ENCODE assay signal across 16 cellular contexts in genomic region chrX:135454816-135455215, GRCh38. TPM values are rescaled to one million over a fixed set of nuclear protein-coding genes. Genes with fewer than 3 reads are reported as not detected.
DNase-seq lines count a peak whose midpoint lies in the region; ATAC-seq, FAIRE-seq and TF ChIP-seq lines count a peak whose summit lies in the region.
"Had no signal": no experiment of that assay in that cellular context is flagged by ENCODE, and none has a peak within 500 bp of the region (broad histone marks: within the 10 kb centered on the region; RNA-seq: fewer than 3 reads in every experiment).

No MANE protein-coding gene starts in this region.

- FAIRE-seq in endothelial cell of umbilical vein (lab: Jason Lieb, UNC) = peak; percentile 43
- FAIRE-seq: A549, G401.6, GM12891 had no signal

- no peak overlapping the region for H3K27ac ChIP-seq in GM23338 (ENCODE audit: low read depth)
- no peak overlapping the region for H3K27ac ChIP-seq in endothelial cell of umbilical vein (ENCODE audit: insufficient read depth, low read depth, low read length)
- H3K27ac ChIP-seq in mesendoderm (ENCODE audit: low read depth, low read length) = no peak overlapping the region
- H3K27ac ChIP-seq: A549, C4-2B had no signal

- CTCF ChIA-PET in endothelial cell of umbilical vein (lab: Charles Lee) = interaction anchor here (1.6 kb wide), 1 partner anchor 9 kb away, joined by 9 read pairs; no protein-coding TSS in a partner anchor

- no peak overlapping the region for H3K9ac ChIP-seq in NT2/D1 (ENCODE audit: insufficient read length, low read depth)
- H3K9ac ChIP-seq in endothelial cell of umbilical vein (replicated peaks; ENCODE audit: extremely low read depth, insufficient read depth, low read length) = no peak overlapping the region
- H3K9ac ChIP-seq in mesendoderm (ENCODE audit: low read length) = no peak overlapping the region

- H2BK15ac ChIP-seq in mesendoderm (replicated peaks; ENCODE audit: low read depth) = no peak overlapping the region

- no peak overlapping the region for H3K27ac Mint-ChIP-seq in GM23338
- H3K27ac Mint-ChIP-seq: CD4-positive, alpha-beta memory T cell; HFFc6 had no signal

- no peak overlapping the region for H4K8ac ChIP-seq in mesendoderm (ENCODE audit: low read depth, low read length)

- no peak overlapping the region for H2BK120ac ChIP-seq in mesendoderm (ENCODE audit: low read depth, low read length)

- POLR2A ChIA-PET in endothelial cell of umbilical vein (lab: Charles Lee) = no interaction called here

- H3K79me1 ChIP-seq in mesendoderm (ENCODE audit: low read length) = no peaks in the 10 kb centered on the region

- H3K9me3 ChIP-seq in NT2/D1 (ENCODE audit: insufficient read depth, low read length) (no peaks in the 10 kb centered on the region), endothelial cell of umbilical vein (replicated peaks; ENCODE audit: control insufficient read depth, insufficient read depth, low read length) (no peaks in the 10 kb centered on the region)
- H3K9me3 ChIP-seq: A549, BE2C had no signal

- WGBS in mesendoderm (ENCODE audit: extremely low coverage, insufficient coverage, low lambda C conversion rate) = no CpG with 5 or more reads among the region's 4 CpGs

- H3K4me1 ChIP-seq in GM23338 (ENCODE audit: insufficient read depth) (0 out of 2 replicates have a peak, but pooled peaks cover 4% of the 10 kb centered on the region), NT2/D1 (ENCODE audit: insufficient read depth, insufficient read length) (peaks cover 2% of the 10 kb centered on the region), endothelial cell of umbilical vein (ENCODE audit: control insufficient read depth, extremely low read depth, insufficient read depth, low read length) (peaks cover 3% of the 10 kb centered on the region), mesendoderm (ENCODE audit: control insufficient read depth, low read depth, low read length) (no peaks in the 10 kb centered on the region)
- H3K4me1 ChIP-seq: A549, BE2C had no signal

- H3K4me1 Mint-ChIP-seq in GM23338 = peaks cover 12% of the 10 kb centered on the region
- H3K4me1 Mint-ChIP-seq: CD4-positive, alpha-beta memory T cell had no signal

- dilution Hi-C loops in endothelial cell of umbilical vein (cut with MboI; ENCODE audit: extremely low pct_ligation_motif_present, low sequenced_read_pairs) = no loop called here

- peaks cover 12% of the 10 kb centered on the region for H3K9me3 Mint-ChIP-seq in GM23338
- H3K9me3 Mint-ChIP-seq: HFFc6 had no signal

- TF ChIP-seq CTCF in GM23338 (conservative IDR thresholded peaks at IDR 0.05; ENCODE audit: low read depth in 2 of 2) (no peak), endothelial cell of umbilical vein (IDR thresholded peaks at IDR 0.05; ENCODE audit: extremely low read depth in 1 of 2, insufficient read depth in 1 of 2, low read depth in 1 of 2, low read length in 2 of 2) (no peak)

- no peaks in the 10 kb centered on the region for H4K20me1 ChIP-seq in GM23338 (replicated peaks; ENCODE audit: insufficient read depth)
- no peaks in the 10 kb centered on the region for H4K20me1 ChIP-seq in endothelial cell of umbilical vein (replicated peaks; ENCODE audit: control insufficient read depth, extremely low read depth, insufficient read depth, low read length)

- no peaks in the 10 kb centered on the region for H3F3A ChIP-seq in GM23338 (replicated peaks; ENCODE audit: low read depth)

- H3K4ac ChIP-seq in mesendoderm (ENCODE audit: low read depth, low read length) = no peak overlapping the region

- no peak overlapping the region for H4K5ac ChIP-seq in mesendoderm (ENCODE audit: low read length)

- no peak overlapping the region for H3K23ac ChIP-seq in mesendoderm (ENCODE audit: low read length)

- intact Hi-C loops in endothelial cell of umbilical vein (cut with micrococcal nuclease) = no loop called here

- peak; percentile 26 for DNase-seq in GM23338 (ENCODE audit: low spot score)
- peak; percentile 2 for DNase-seq in NT2/D1 (ENCODE audit: low read depth, low spot score)
- DNase-seq in endothelial cell of umbilical vein (ENCODE audit: low read depth, low spot score) = peak; percentile 1
- DNase-seq in mesendoderm = peak; percentile 61
- no peak for DNase-seq in stimulated activated CD4-positive, alpha-beta T cell treated with anti-CD3 and anti-CD28 coated beads, Interleukin-2, amount 100 ng/mL, for 24 hours
- DNase-seq: BE2C; CD4-positive, alpha-beta memory T cell; DMS79; HCEC 1CT; HFFc6 had no signal

- no peak overlapping the region for H2AK5ac ChIP-seq in mesendoderm (ENCODE audit: low read length)

- H2BK5ac ChIP-seq in mesendoderm (ENCODE audit: low read length) = no peak overlapping the region

- peak overlapping the region; percentile 38; the same call in 1 of the 2 replicates for H2AFZ ChIP-seq in GM23338
- no peak overlapping the region for H2AFZ ChIP-seq in endothelial cell of umbilical vein (ENCODE audit: low read depth, low read length)

- H3K18ac ChIP-seq in mesendoderm (ENCODE audit: low read length) = no peak overlapping the region

- H3K36me3 Mint-ChIP-seq in GM23338 (ENCODE audit: low read depth) = peaks cover 5% of the 10 kb centered on the region; the same call in 1 of the 3 replicates
- H3K36me3 Mint-ChIP-seq: CD4-positive, alpha-beta memory T cell had no signal

- ATAC-seq in GM23338 = no peak
- no peak for ATAC-seq in HG02642 (IDR thresholded peaks at IDR 0.05; ENCODE audit: poor library complexity, unreplicated experiment)
- no peak for ATAC-seq in HG02678 (IDR thresholded peaks at IDR 0.05; ENCODE audit: unreplicated experiment)
- ATAC-seq: A549 had no signal

- no peaks in the 10 kb centered on the region for H3K9me2 ChIP-seq in GM23338 (ENCODE audit: insufficient read depth)

- no peak for TF ChIP-seq POLR2A in endothelial cell of umbilical vein (IDR thresholded peaks at IDR 0.05; ENCODE audit: low read depth, low read length)

- peak overlapping the region; percentile 49 for H3K56ac ChIP-seq in mesendoderm (ENCODE audit: low read length)

- no peak overlapping the region for H3K4me3 Mint-ChIP-seq in GM23338
- H3K4me3 Mint-ChIP-seq: CD4-positive, alpha-beta memory T cell; HFFc6 had no signal

- no peak overlapping the region for H3K4me3 ChIP-seq in GM23338
- no peak overlapping the region for H3K4me3 ChIP-seq in NT2/D1 (ENCODE audit: insufficient read length, low read depth)
- no peak overlapping the region for H3K4me3 ChIP-seq in endothelial cell of umbilical vein (replicated peaks in 1 of 3; ENCODE audit: insufficient read depth in 1 of 3, low read depth in 1 of 3, low read length in 3 of 3)
- no peak overlapping the region for H3K4me3 ChIP-seq in mesendoderm (ENCODE audit: low read length)
- H3K4me3 ChIP-seq: A549 had no signal

- H3K27me3 Mint-ChIP-seq in GM23338 (ENCODE audit: insufficient read depth, low read depth, poor library complexity) = no peaks in the 10 kb centered on the region
- H3K27me3 Mint-ChIP-seq: CD4-positive, alpha-beta memory T cell had no signal

- no peaks in the 10 kb centered on the region for H3K79me2 ChIP-seq in GM23338 (replicated peaks; ENCODE audit: insufficient read depth)
- H3K79me2 ChIP-seq in endothelial cell of umbilical vein (ENCODE audit: control insufficient read depth, insufficient read depth, low read length) = no peaks in the 10 kb centered on the region
- H3K79me2 ChIP-seq in mesendoderm (ENCODE audit: control insufficient read depth, insufficient read depth, low read length) = no peaks in the 10 kb centered on the region

- no peaks in the 10 kb centered on the region for H3K36me3 ChIP-seq in GM23338 (ENCODE audit: insufficient read depth)
- no peaks in the 10 kb centered on the region for H3K36me3 ChIP-seq in NT2/D1 (ENCODE audit: insufficient read depth, insufficient read length, low read length)
- H3K36me3 ChIP-seq in endothelial cell of umbilical vein (ENCODE audit: control insufficient read depth in 2 of 2, extremely low read depth in 1 of 2, insufficient read depth in 2 of 2, low read length in 2 of 2) = no peaks in the 10 kb centered on the region
- no peaks in the 10 kb centered on the region for H3K36me3 ChIP-seq in mesendoderm (ENCODE audit: control insufficient read depth, insufficient read depth, low read length)
- H3K36me3 ChIP-seq: BE2C had no signal

- BruUV-seq in endothelial cell of umbilical vein (replicated peaks; lab: Mats Ljungman, UMichigan) = no TSS peak

- no peaks in the 10 kb centered on the region for H3K9me1 ChIP-seq in endothelial cell of umbilical vein (replicated peaks; ENCODE audit: control insufficient read depth, extremely low read depth, insufficient read depth, low read length)

- H3K27me3 ChIP-seq in GM23338 (ENCODE audit: insufficient read depth) = no peaks in the 10 kb centered on the region
- H3K27me3 ChIP-seq in NT2/D1 (ENCODE audit: insufficient read depth, insufficient read length) = no peaks in the 10 kb centered on the region
- H3K27me3 ChIP-seq in endothelial cell of umbilical vein (ENCODE audit: control insufficient read depth in 2 of 2, insufficient read depth in 2 of 2, low read length in 2 of 2) = no peaks in the 10 kb centered on the region
- no peaks in the 10 kb centered on the region for H3K27me3 ChIP-seq in mesendoderm (ENCODE audit: insufficient read depth, low read length, poor library complexity)
- H3K27me3 ChIP-seq: BE2C had no signal

- H3K4me2 ChIP-seq in GM23338 (no peak overlapping the region), endothelial cell of umbilical vein (ENCODE audit: insufficient read depth, low read length) (no peak overlapping the region), mesendoderm (ENCODE audit: low read length) (no peak overlapping the region)
- H3K4me2 ChIP-seq: A549 had no signal

TF ChIP-seq in GM23338, 12 proteins besides CTCF, POLR2A, EP300 and RAD21 (continues in another document):
- TF ChIP-seq CREB1 (CRISPR knock-in tag; IDR thresholded peaks at IDR 0.05; ENCODE audit: low read depth) (no peak), NANOG (IDR thresholded peaks at IDR 0.05; ENCODE audit: borderline replicate concordance) (no peak), EZH2 (IDR thresholded peaks at IDR 0.05; ENCODE audit: low read depth, unreplicated experiment) (no peak)

TF ChIP-seq in endothelial cell of umbilical vein, 7 proteins besides CTCF, POLR2A, EP300 and RAD21 (continues in another document):
- TF ChIP-seq FOS (IDR thresholded peaks at IDR 0.05; ENCODE audit: borderline replicate concordance, insufficient read depth, low read length) (no peak), JUN (IDR thresholded peaks at IDR 0.05; ENCODE audit: borderline replicate concordance, insufficient read depth, insufficient read length, low read depth) (no peak)

RNA-seq across cellular contexts. Expression of gene SMIM10L2A, which starts 33.1 kb away (rescaled TPM):
- total RNA-seq in GM23338 (2014; rRNA removed; shearing (Covaris generic)) = 5.0 and 5.6 TPM in 2 replicates
- polyA plus RNA-seq in GM23338 (2016; fragmentation: Nextera tagmentation; extraction: Ambion mirVana) (1.4 and 1.7 TPM in 2 replicates), endothelial cell of umbilical vein (0.10 and 0.13 TPM in 2 replicates)
- 0.18 and 0.24 TPM in 2 replicates for total RNA-seq in endothelial cell of umbilical vein
- 0.04 and 0.08 TPM in 2 replicates for polyA plus RNA-seq in endothelial cell of umbilical vein (2011; cell fraction: cytosol; rRNA removed)
- polyA plus RNA-seq in endothelial cell of umbilical vein (2011; cell fraction: nucleus; rRNA removed) = 0.60 and 0.61 TPM in 2 replicates
- 0.07 and 0.11 TPM in 2 replicates for polyA plus RNA-seq in endothelial cell of umbilical vein (2012)
- 0.07 and 0.15 TPM in 2 replicates for polyA minus RNA-seq in endothelial cell of umbilical vein
- polyA minus RNA-seq in endothelial cell of umbilical vein (2011; cell fraction: cytosol; rRNA and poly(A)+ RNA removed) = not detected
- 0.14 and 0.34 TPM in 2 replicates for polyA minus RNA-seq in endothelial cell of umbilical vein (2011; cell fraction: nucleus; rRNA and poly(A)+ RNA removed)
- polyA plus RNA-seq in mesendoderm (2013, experiment 1 of 2) = 0.41 TPM
- polyA plus RNA-seq in mesendoderm (2013, experiment 2 of 2) = 0.41 TPM
- total RNA-seq: HFFc6 had no signal

Comparison
In these comparisons a context has a peak if more than half of its experiments do, and no peak if none do; other contexts are left out.
1. DNase-seq: peak in GM23338 (single experiment), NT2/D1 (single experiment), endothelial cell of umbilical vein (single experiment) and mesendoderm (single experiment); none in stimulated activated CD4-positive, alpha-beta T cell treated with anti-CD3 and anti-CD28 coated beads, Interleukin-2, amount 100 ng/mL, for 24 hours (0 of 2).